In the genomic region with DNA sequence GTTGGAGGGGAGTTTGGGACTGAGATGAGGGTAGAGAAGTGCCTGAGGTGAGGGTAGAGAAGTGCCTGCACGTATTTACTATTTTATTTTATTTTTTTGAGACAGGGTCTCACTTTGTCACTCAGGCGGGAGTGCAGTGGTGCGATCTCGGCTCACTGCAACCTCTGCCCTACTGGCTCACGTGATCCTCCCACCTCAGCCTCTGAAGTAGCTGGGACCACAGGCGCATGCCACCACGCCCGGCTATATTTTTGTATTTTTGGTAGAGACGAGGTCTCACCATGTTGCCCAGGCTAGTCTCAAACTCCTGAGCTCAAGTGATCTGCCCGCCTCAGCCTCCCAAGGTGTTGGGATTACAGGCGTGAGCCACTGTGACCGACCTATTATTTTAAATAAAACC, we compare ENCODE assay signal across 1 cellular context.
TF ChIP-seq lines count a peak whose summit lies in the region.
"Not testable (repeated sequence)": the region's sequence is repeated elsewhere in the genome, so short reads cannot be mapped to it uniquely, and the experiment has no call there.

No MANE protein-coding gene starts in this region.

TF ChIP-seq in K562, 482 proteins besides CTCF, POLR2A, EP300 and RAD21:
- TF ChIP-seq, protein P1, sequence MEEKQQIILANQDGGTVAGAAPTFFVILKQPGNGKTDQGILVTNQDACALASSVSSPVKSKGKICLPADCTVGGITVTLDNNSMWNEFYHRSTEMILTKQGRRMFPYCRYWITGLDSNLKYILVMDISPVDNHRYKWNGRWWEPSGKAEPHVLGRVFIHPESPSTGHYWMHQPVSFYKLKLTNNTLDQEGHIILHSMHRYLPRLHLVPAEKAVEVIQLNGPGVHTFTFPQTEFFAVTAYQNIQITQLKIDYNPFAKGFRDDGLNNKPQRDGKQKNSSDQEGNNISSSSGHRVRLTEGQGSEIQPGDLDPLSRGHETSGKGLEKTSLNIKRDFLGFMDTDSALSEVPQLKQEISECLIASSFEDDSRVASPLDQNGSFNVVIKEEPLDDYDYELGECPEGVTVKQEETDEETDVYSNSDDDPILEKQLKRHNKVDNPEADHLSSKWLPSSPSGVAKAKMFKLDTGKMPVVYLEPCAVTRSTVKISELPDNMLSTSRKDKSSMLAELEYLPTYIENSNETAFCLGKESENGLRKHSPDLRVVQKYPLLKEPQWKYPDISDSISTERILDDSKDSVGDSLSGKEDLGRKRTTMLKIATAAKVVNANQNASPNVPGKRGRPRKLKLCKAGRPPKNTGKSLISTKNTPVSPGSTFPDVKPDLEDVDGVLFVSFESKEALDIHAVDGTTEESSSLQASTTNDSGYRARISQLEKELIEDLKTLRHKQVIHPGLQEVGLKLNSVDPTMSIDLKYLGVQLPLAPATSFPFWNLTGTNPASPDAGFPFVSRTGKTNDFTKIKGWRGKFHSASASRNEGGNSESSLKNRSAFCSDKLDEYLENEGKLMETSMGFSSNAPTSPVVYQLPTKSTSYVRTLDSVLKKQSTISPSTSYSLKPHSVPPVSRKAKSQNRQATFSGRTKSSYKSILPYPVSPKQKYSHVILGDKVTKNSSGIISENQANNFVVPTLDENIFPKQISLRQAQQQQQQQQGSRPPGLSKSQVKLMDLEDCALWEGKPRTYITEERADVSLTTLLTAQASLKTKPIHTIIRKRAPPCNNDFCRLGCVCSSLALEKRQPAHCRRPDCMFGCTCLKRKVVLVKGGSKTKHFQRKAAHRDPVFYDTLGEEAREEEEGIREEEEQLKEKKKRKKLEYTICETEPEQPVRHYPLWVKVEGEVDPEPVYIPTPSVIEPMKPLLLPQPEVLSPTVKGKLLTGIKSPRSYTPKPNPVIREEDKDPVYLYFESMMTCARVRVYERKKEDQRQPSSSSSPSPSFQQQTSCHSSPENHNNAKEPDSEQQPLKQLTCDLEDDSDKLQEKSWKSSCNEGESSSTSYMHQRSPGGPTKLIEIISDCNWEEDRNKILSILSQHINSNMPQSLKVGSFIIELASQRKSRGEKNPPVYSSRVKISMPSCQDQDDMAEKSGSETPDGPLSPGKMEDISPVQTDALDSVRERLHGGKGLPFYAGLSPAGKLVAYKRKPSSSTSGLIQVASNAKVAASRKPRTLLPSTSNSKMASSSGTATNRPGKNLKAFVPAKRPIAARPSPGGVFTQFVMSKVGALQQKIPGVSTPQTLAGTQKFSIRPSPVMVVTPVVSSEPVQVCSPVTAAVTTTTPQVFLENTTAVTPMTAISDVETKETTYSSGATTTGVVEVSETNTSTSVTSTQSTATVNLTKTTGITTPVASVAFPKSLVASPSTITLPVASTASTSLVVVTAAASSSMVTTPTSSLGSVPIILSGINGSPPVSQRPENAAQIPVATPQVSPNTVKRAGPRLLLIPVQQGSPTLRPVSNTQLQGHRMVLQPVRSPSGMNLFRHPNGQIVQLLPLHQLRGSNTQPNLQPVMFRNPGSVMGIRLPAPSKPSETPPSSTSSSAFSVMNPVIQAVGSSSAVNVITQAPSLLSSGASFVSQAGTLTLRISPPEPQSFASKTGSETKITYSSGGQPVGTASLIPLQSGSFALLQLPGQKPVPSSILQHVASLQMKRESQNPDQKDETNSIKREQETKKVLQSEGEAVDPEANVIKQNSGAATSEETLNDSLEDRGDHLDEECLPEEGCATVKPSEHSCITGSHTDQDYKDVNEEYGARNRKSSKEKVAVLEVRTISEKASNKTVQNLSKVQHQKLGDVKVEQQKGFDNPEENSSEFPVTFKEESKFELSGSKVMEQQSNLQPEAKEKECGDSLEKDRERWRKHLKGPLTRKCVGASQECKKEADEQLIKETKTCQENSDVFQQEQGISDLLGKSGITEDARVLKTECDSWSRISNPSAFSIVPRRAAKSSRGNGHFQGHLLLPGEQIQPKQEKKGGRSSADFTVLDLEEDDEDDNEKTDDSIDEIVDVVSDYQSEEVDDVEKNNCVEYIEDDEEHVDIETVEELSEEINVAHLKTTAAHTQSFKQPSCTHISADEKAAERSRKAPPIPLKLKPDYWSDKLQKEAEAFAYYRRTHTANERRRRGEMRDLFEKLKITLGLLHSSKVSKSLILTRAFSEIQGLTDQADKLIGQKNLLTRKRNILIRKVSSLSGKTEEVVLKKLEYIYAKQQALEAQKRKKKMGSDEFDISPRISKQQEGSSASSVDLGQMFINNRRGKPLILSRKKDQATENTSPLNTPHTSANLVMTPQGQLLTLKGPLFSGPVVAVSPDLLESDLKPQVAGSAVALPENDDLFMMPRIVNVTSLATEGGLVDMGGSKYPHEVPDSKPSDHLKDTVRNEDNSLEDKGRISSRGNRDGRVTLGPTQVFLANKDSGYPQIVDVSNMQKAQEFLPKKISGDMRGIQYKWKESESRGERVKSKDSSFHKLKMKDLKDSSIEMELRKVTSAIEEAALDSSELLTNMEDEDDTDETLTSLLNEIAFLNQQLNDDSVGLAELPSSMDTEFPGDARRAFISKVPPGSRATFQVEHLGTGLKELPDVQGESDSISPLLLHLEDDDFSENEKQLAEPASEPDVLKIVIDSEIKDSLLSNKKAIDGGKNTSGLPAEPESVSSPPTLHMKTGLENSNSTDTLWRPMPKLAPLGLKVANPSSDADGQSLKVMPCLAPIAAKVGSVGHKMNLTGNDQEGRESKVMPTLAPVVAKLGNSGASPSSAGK (IDR thresholded peaks at IDR 0.05) = peak; percentile 52; the same call in 1 of the 2 replicates
- TF ChIP-seq BHLHE40 (IDR thresholded peaks at IDR 0.05; ENCODE audit: low read length) (peak; percentile 66), NR2C1 (IDR thresholded peaks at IDR 0.05) (0 out of 2 replicates have a peak, but pooled peaks have one; percentile 21), SMAD4 (CRISPR knock-in tag; conservative IDR thresholded peaks at IDR 0.05) (0 out of 2 replicates have a peak, but pooled peaks have one; percentile 24), TOE1 (IDR thresholded peaks at IDR 0.05; ENCODE audit: borderline replicate concordance) (peak; percentile 63; the same call in 1 of the 2 replicates), CXXC5 (CRISPR knock-in tag; IDR thresholded peaks at IDR 0.05) (0 out of 2 replicates have a peak, but pooled peaks have one; percentile 18), RAD51 (IDR thresholded peaks at IDR 0.05; ENCODE audit: borderline replicate concordance, low read depth) (peak; percentile 68; the same call in 1 of the 2 replicates)
- TF ChIP-seq, protein P2, sequence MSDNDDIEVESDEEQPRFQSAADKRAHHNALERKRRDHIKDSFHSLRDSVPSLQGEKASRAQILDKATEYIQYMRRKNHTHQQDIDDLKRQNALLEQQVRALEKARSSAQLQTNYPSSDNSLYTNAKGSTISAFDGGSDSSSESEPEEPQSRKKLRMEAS (CRISPR knock-in tag; IDR thresholded peaks at IDR 0.05) = peak; percentile 71
- TF ChIP-seq NR2C1 (tag; IDR thresholded peaks at IDR 0.05); TOE1 (CRISPR knock-in tag; IDR thresholded peaks at IDR 0.05; ENCODE audit: borderline replicate concordance, low read depth): not testable (repeated sequence)
- TF ChIP-seq, protein P3, sequence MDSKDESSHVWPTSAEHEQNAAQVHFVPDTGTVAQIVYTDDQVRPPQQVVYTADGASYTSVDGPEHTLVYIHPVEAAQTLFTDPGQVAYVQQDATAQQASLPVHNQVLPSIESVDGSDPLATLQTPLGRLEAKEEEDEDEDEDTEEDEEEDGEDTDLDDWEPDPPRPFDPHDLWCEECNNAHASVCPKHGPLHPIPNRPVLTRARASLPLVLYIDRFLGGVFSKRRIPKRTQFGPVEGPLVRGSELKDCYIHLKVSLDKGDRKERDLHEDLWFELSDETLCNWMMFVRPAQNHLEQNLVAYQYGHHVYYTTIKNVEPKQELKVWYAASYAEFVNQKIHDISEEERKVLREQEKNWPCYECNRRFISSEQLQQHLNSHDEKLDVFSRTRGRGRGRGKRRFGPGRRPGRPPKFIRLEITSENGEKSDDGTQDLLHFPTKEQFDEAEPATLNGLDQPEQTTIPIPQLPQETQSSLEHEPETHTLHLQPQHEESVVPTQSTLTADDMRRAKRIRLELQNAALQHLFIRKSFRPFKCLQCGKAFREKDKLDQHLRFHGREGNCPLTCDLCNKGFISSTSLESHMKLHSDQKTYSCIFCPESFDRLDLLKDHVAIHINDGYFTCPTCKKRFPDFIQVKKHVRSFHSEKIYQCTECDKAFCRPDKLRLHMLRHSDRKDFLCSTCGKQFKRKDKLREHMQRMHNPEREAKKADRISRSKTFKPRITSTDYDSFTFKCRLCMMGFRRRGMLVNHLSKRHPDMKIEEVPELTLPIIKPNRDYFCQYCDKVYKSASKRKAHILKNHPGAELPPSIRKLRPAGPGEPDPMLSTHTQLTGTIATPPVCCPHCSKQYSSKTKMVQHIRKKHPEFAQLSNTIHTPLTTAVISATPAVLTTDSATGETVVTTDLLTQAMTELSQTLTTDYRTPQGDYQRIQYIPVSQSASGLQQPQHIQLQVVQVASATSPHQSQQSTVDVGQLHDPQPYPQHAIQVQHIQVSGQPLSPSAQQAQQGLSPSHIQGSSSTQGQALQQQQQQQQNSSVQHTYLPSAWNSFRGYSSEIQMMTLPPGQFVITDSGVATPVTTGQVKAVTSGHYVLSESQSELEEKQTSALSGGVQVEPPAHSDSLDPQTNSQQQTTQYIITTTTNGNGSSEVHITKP (IDR thresholded peaks at IDR 0.05; ENCODE audit: partially characterized antibody) = peak; percentile 44
- TF ChIP-seq, protein P4, sequence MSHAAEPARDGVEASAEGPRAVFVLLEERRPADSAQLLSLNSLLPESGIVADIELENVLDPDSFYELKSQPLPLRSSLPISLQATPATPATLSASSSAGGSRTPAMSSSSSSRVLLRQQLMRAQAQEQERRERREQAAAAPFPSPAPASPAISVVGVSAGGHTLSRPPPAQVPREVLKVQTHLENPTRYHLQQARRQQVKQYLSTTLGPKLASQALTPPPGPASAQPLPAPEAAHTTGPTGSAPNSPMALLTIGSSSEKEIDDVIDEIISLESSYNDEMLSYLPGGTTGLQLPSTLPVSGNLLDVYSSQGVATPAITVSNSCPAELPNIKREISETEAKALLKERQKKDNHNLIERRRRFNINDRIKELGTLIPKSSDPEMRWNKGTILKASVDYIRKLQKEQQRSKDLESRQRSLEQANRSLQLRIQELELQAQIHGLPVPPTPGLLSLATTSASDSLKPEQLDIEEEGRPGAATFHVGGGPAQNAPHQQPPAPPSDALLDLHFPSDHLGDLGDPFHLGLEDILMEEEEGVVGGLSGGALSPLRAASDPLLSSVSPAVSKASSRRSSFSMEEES (CRISPR knock-in tag; IDR thresholded peaks at IDR 0.05) = peak; percentile 58
- TF ChIP-seq, protein P5, sequence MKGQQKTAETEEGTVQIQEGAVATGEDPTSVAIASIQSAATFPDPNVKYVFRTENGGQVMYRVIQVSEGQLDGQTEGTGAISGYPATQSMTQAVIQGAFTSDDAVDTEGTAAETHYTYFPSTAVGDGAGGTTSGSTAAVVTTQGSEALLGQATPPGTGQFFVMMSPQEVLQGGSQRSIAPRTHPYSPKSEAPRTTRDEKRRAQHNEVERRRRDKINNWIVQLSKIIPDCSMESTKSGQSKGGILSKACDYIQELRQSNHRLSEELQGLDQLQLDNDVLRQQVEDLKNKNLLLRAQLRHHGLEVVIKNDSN (CRISPR knock-in tag; IDR thresholded peaks at IDR 0.05) = peak; percentile 71
- TF ChIP-seq, protein P6, sequence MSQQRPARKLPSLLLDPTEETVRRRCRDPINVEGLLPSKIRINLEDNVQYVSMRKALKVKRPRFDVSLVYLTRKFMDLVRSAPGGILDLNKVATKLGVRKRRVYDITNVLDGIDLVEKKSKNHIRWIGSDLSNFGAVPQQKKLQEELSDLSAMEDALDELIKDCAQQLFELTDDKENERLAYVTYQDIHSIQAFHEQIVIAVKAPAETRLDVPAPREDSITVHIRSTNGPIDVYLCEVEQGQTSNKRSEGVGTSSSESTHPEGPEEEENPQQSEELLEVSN (IDR thresholded peaks at IDR 0.05; ENCODE audit: borderline replicate concordance in 1 of 2, extremely low read depth in 1 of 2, insufficient read depth in 1 of 2, insufficient read length in 1 of 2, low read depth in 1 of 2, low read length in 1 of 2, poor library complexity in 1 of 2, severe bottlenecking in 1 of 2) = peak in 1 of 2 experiments; percentile 48
- TF ChIP-seq, protein P7, sequence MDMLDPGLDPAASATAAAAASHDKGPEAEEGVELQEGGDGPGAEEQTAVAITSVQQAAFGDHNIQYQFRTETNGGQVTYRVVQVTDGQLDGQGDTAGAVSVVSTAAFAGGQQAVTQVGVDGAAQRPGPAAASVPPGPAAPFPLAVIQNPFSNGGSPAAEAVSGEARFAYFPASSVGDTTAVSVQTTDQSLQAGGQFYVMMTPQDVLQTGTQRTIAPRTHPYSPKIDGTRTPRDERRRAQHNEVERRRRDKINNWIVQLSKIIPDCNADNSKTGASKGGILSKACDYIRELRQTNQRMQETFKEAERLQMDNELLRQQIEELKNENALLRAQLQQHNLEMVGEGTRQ (CRISPR knock-in tag; IDR thresholded peaks at IDR 0.05) = peak; percentile 75
